Comparison of ENCODE assay signal across 36 cellular contexts in genomic region chr12:69666798-69667197, GRCh38. TPM values are rescaled to one million over a fixed set of nuclear protein-coding genes. Genes with fewer than 3 reads are reported as not detected.
"Had no signal": no experiment of that assay in that cellular context is flagged by ENCODE, and none has a peak within 500 bp of the region (broad histone marks: within the 10 kb centered on the region; RNA-seq: fewer than 3 reads in every experiment).

No MANE protein-coding gene starts in this region.

- ATAC-seq: activated CD8-positive, alpha-beta memory T cell treated with anti-CD3 and anti-CD28 coated beads, Interleukin-2, amount 10 ng/mL, durations not matched to agents 7 days and 5 days; activated naive CD8-positive, alpha-beta T cell treated with anti-CD3 and anti-CD28 coated beads, Interleukin-2, amount 50 U/mL, for 24 hours; PC-3 had no signal

- FAIRE-seq: bronchial epithelial cell, colon, TTC549 had no signal

- H3K9ac ChIP-seq: KMS-11, SK-N-SH had no signal

- H3K9me3 ChIP-seq: Peyer's patch, SJSA1, SK-N-SH had no signal

- H3K27me3 ChIP-seq: Peyer's patch, SJSA1 had no signal

- DNase-seq: activated CD4-positive, alpha-beta memory T cell treated with anti-CD3 and anti-CD28 coated beads, Interleukin-2, amount 10 ng/mL, durations not matched to agents 7 days and 5 days; activated CD4-positive, alpha-beta T cell treated with anti-CD3 and anti-CD28 coated beads for 1 hour; activated CD4-positive, alpha-beta T cell treated with anti-CD3 and anti-CD28 coated beads for 48 hours; activated CD4-positive, CD25-positive, alpha-beta regulatory T cell; activated CD8-positive, alpha-beta memory T cell treated with anti-CD3 and anti-CD28 coated beads for 24 hours; activated CD8-positive, alpha-beta memory T cell treated with anti-CD3 and anti-CD28 coated beads, Interleukin-2, amount 10 ng/mL, durations not matched to agents 7 days and 5 days; activated CD8-positive, alpha-beta memory T cell treated with anti-CD3 and anti-CD28 coated beads, Interleukin-2, amount 50 U/mL, for 48 hours; activated effector memory CD4-positive, alpha-beta T cell treated with Interleukin-2 at 50 U/mL for 16 hours; activated naive CD4-positive, alpha-beta T cell treated with anti-CD3 and anti-CD28 coated beads, Interleukin-2, amount 10 ng/mL, durations not matched to agents 7 days and 5 days; activated naive CD8-positive, alpha-beta T cell treated with anti-CD3 and anti-CD28 coated beads, Interleukin-2, amount 50 U/mL, for 24 hours; activated T-cell treated with anti-CD3 and anti-CD28 coated beads, Interleukin-2, amount 50 U/mL, for 48 hours; anterior cingulate cortex; central memory CD4-positive, alpha-beta T cell; MM.1S; MV-4-11; NCI-H1092 treated with DMSO at 0.1 percent for 48 hours; NCI-H1417; NCI-H146; NCI-H187 treated with DMSO at 0.1 percent for 48 hours; NCI-H2081; NCI-H226; NCI-H526 treated with DMSO at 0.1 percent for 48 hours; NCI-H774; PC-3; Peyer's patch; RPMI8226; SHP77 treated with DMSO at 0.1 percent for 48 hours; SK-N-SH had no signal

- H3K27ac ChIP-seq: KMS-11, Peyer's patch, SJSA1 had no signal

- H3K36me3 ChIP-seq: Peyer's patch, SJSA1 had no signal

- H3K4me3 ChIP-seq: Peyer's patch, SJSA1 had no signal

- H3K4me1 ChIP-seq: Peyer's patch, SJSA1 had no signal

- H3K4me2 ChIP-seq: KMS-11, SK-N-SH had no signal

RNA-seq across cellular contexts. Expression of gene BEST3, which starts 32.3 kb away (rescaled TPM):
- total RNA-seq: activated CD4-positive, alpha-beta memory T cell treated with anti-CD3 and anti-CD28 coated beads, Interleukin-2, amount 10 ng/mL, durations not matched to agents 7 days and 5 days; activated CD8-positive, alpha-beta memory T cell treated with anti-CD3 and anti-CD28 coated beads, Interleukin-2, amount 10 ng/mL, durations not matched to agents 7 days and 5 days; bronchial epithelial cell; NCI-H460; SJSA1 had no signal

RNA-seq across cellular contexts. Expression of gene LRRC10, which starts 56.1 kb away (rescaled TPM):
- total RNA-seq: activated CD4-positive, alpha-beta memory T cell treated with anti-CD3 and anti-CD28 coated beads, Interleukin-2, amount 10 ng/mL, durations not matched to agents 7 days and 5 days; activated CD8-positive, alpha-beta memory T cell treated with anti-CD3 and anti-CD28 coated beads, Interleukin-2, amount 10 ng/mL, durations not matched to agents 7 days and 5 days; bronchial epithelial cell; cerebellum; LHCN-M2; NCI-H460; PC-3; Peyer's patch; SJSA1 had no signal
- polyA plus RNA-seq: SK-N-SH had no signal
